Comparison of ENCODE assay signal across 9 cellular contexts in the genomic region with DNA sequence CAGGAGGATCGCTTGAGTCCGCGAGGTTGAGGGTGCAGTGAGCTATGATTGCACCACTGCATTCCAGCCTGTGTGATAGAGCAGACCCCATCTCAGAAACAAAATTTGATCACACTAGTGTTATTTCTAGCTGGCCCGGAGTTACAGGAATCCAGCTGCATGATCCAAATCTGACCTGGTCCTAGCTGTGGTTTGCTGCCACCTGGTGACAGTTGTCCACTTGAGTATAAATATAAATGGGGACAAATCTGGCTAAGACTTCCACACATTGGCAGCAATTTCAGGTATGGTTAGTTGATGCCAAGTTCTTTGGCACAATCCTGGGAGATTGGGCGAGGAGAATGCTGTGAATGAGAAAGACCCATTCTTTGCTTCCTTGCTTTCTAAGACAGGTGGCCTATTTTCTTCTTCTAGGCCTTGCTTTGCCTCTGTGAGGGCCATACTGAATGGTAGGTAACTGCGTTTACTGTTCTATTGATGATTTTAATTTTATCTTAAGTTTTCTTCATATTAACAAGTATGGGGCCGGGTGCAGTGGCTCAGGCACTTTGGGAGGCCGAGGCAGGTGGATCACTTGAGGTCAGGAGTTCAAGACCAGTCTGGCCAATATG. TPM values are rescaled to one million over a fixed set of nuclear protein-coding genes. Genes with fewer than 3 reads are reported as not detected.
DNase-seq lines count a peak whose midpoint lies in the region; ATAC-seq and TF ChIP-seq lines count a peak whose summit lies in the region.
"Had no signal": no experiment of that assay in that cellular context is flagged by ENCODE, and none has a peak within 500 bp of the region (broad histone marks: within the 10 kb centered on the region; RNA-seq: fewer than 3 reads in every experiment).

No MANE protein-coding gene starts in this region.

- no peak overlapping the region for H2BK12ac ChIP-seq in trophoblast cell (ENCODE audit: low read length)

- H3K27me3 ChIP-seq in trophoblast cell (ENCODE audit: insufficient read depth, low read length), result no peaks in the 10 kb centered on the region

- H3K9me3 ChIP-seq in trophoblast cell (ENCODE audit: insufficient read depth, low read depth, low read length), result no peaks in the 10 kb centered on the region

- no peaks in the 10 kb centered on the region for H3K4me1 ChIP-seq in trophoblast cell (ENCODE audit: control insufficient read depth in 1 of 2, insufficient read depth in 2 of 2, low read length in 2 of 2)

- H2BK120ac ChIP-seq in trophoblast cell (ENCODE audit: insufficient read depth, low read length, poor library complexity), result no peak overlapping the region

- H3K79me1 ChIP-seq in trophoblast cell (ENCODE audit: low read length), result no peaks in the 10 kb centered on the region

- no peak overlapping the region for H3K9ac ChIP-seq in trophoblast cell (ENCODE audit: low read length)

- peaks cover 2 to 3% of the 10 kb centered on the region in 2 experiments for H3K36me3 ChIP-seq in trophoblast cell (ENCODE audit: control insufficient read depth in 1 of 2, insufficient read depth in 2 of 2, low read length in 2 of 2)

- H3K18ac ChIP-seq in trophoblast cell (ENCODE audit: low read length), result no peak overlapping the region

- in situ Hi-C loops in GM13976 (cut with MboI; ENCODE audit: low sequenced_read_pairs, unreplicated experiment), result no loop called here

- H3K79me2 ChIP-seq in trophoblast cell (ENCODE audit: control insufficient read depth, insufficient read depth, low read length, poor library complexity), result peaks cover 11% of the 10 kb centered on the region

- H3K4ac ChIP-seq in trophoblast cell (ENCODE audit: low read depth, low read length), result peak overlapping the region; percentile 13

- no CpG with 5 or more reads among the region's 8 CpGs for WGBS in trophoblast cell (ENCODE audit: extremely low coverage, insufficient coverage, insufficient read length)

- H2BK5ac ChIP-seq in trophoblast cell (ENCODE audit: low read depth, low read length, poor library complexity), result no peak overlapping the region

- intact Hi-C loops in Right ventricle myocardium superior (cut with DNase I), result loop anchor here (5.0 kb wide), 1 partner anchor 40 kb away; no protein-coding TSS in a partner anchor

- no peak overlapping the region for H2AK5ac ChIP-seq in trophoblast cell (ENCODE audit: low read length)

- no peak overlapping the region for H3K27ac ChIP-seq in trophoblast cell (ENCODE audit: low read depth, low read length)

- peak; percentile 55 for TF ChIP-seq CTCF in GM13976 (IDR thresholded peaks at IDR 0.05; ENCODE audit: borderline replicate concordance, control extremely low read depth, extremely low read depth, insufficient read depth, missing control alignments)

- H3K4me3 ChIP-seq in trophoblast cell (ENCODE audit: low read depth, low read length), result no peak overlapping the region
- H3K4me3 ChIP-seq: skin epidermis had no signal

- no peak overlapping the region for H3K14ac ChIP-seq in trophoblast cell (ENCODE audit: low read length)

- no peak overlapping the region for H2AFZ ChIP-seq in trophoblast cell (ENCODE audit: insufficient read depth, low read length, poor library complexity)

- no peak overlapping the region for H3K4me2 ChIP-seq in trophoblast cell (ENCODE audit: low read length)

- ATAC-seq in Right ventricle myocardium superior (ENCODE audit: poor library complexity) (peak; percentile 88), GM19035 (IDR thresholded peaks at IDR 0.05; ENCODE audit: unreplicated experiment) (no peak), GM19467 (IDR thresholded peaks at IDR 0.05; ENCODE audit: unreplicated experiment) (no peak)

- H4K91ac ChIP-seq in trophoblast cell (ENCODE audit: low read depth, low read length), result no peak overlapping the region

- H3K23ac ChIP-seq in trophoblast cell (ENCODE audit: low read length), result no peak overlapping the region

- H4K12ac ChIP-seq in trophoblast cell (ENCODE audit: low read depth, low read length), result no peak overlapping the region

- H4K8ac ChIP-seq in trophoblast cell (ENCODE audit: low read depth, low read length), result no peak overlapping the region

- DNase-seq in AG08396 (ENCODE audit: low spot score), result peak; percentile 32
- peak; percentile 32 for DNase-seq in GM13976 (ENCODE audit: low spot score)
- peak; percentile 54 for DNase-seq in RKO (ENCODE audit: low spot score)
- peak; percentile 12 for DNase-seq in activated naive CD8-positive, alpha-beta T cell treated with anti-CD3 and anti-CD28 coated beads, Interleukin-2, amount 50 U/mL, for 16 hours (ENCODE audit: low read depth, low spot score)
- DNase-seq in Right ventricle myocardium superior, result peak; percentile 79
- DNase-seq in trophoblast cell, result peak; percentile 28 to 70

RNA-seq across cellular contexts. Expression of gene UBE2R2, which starts 35.4 kb away (rescaled TPM):
- 44.4 TPM for total RNA-seq in Right ventricle myocardium superior
- polyA plus RNA-seq in trophoblast cell (2013), result 55.1 and 56.2 TPM in 2 replicates

RNA-seq across cellular contexts. Expression of gene PRSS3, which starts 57.0 kb away (rescaled TPM):
- not detected for total RNA-seq in Right ventricle myocardium superior
- not detected in 2 replicates for polyA plus RNA-seq in trophoblast cell (2013)

Comparison
In these comparisons a context has a peak if more than half of its experiments do, and no peak if none do; other contexts are left out.
1. DNase-seq: peak in every context shown above with its lines; median percentile 79 in Right ventricle myocardium superior; 54 in RKO; 49 in trophoblast cell; 32 in AG08396; 32 in GM13976; 12 in activated naive CD8-positive, alpha-beta T cell treated with anti-CD3 and anti-CD28 coated beads, Interleukin-2, amount 50 U/mL, for 16 hours.